In genomic region chr2:18362696-18363095, GRCh38 we compare ENCODE assay signal across 21 cellular contexts.
DNase-seq lines count a peak whose midpoint lies in the region; ATAC-seq, FAIRE-seq and TF ChIP-seq lines count a peak whose summit lies in the region.
"Had no signal": no experiment of that assay in that cellular context is flagged by ENCODE, and none has a peak within 500 bp of the region (broad histone marks: within the 10 kb centered on the region; RNA-seq: fewer than 3 reads in every experiment).

No MANE protein-coding gene starts in this region.

- no peak overlapping the region for H3K4me2 ChIP-seq in endothelial cell of umbilical vein (ENCODE audit: insufficient read depth, low read length)

- no peak for FAIRE-seq in endothelial cell of umbilical vein (lab: Jason Lieb, UNC)
- FAIRE-seq: small intestine had no signal

- H3K4me1 ChIP-seq in endothelial cell of umbilical vein (ENCODE audit: control insufficient read depth, extremely low read depth, insufficient read depth, low read length) (no peaks in the 10 kb centered on the region), right atrium auricular region (no peaks in the 10 kb centered on the region)
- H3K4me1 ChIP-seq: BE2C, breast epithelium had no signal

- H3K4me3 ChIP-seq in AG10803 (ENCODE audit: low read length), result no peak overlapping the region
- H3K4me3 ChIP-seq in MG63, result no peak overlapping the region
- H3K4me3 ChIP-seq in endothelial cell of umbilical vein (replicated peaks in 1 of 3; ENCODE audit: insufficient read depth in 1 of 3, low read depth in 1 of 3, low read length in 3 of 3), result no peak overlapping the region
- no peak overlapping the region for H3K4me3 ChIP-seq in right atrium auricular region
- H3K4me3 ChIP-seq: breast epithelium, ovary had no signal

- H3K9ac ChIP-seq in endothelial cell of umbilical vein (replicated peaks; ENCODE audit: extremely low read depth, insufficient read depth, low read length), result no peak overlapping the region

- CTCF ChIA-PET in endothelial cell of umbilical vein (lab: Charles Lee), result no interaction called here

- H3K36me3 ChIP-seq in MG63 (no peaks in the 10 kb centered on the region), endothelial cell of umbilical vein (ENCODE audit: control insufficient read depth in 2 of 2, extremely low read depth in 1 of 2, insufficient read depth in 2 of 2, low read length in 2 of 2) (no peaks in the 10 kb centered on the region), right atrium auricular region (no peaks in the 10 kb centered on the region)
- H3K36me3 ChIP-seq: BE2C, breast epithelium, ovary had no signal

- BruUV-seq in endothelial cell of umbilical vein (replicated peaks; lab: Mats Ljungman, UMichigan), result no TSS peak

- POLR2A ChIA-PET in endothelial cell of umbilical vein (lab: Charles Lee), result no interaction called here

- TF ChIP-seq CTCF in AG10803 (conservative IDR thresholded peaks at IDR 0.05; ENCODE audit: low read length) (no peak), endothelial cell of umbilical vein (IDR thresholded peaks at IDR 0.05; ENCODE audit: extremely low read depth in 1 of 2, insufficient read depth in 1 of 2, low read depth in 1 of 2, low read length in 2 of 2) (no peak), right atrium auricular region (IDR thresholded peaks at IDR 0.05) (no peak)

- dilution Hi-C loops in endothelial cell of umbilical vein (cut with MboI; ENCODE audit: extremely low pct_ligation_motif_present, low sequenced_read_pairs), result no loop called here

- no peak for TF ChIP-seq POLR2A in endothelial cell of umbilical vein (IDR thresholded peaks at IDR 0.05; ENCODE audit: low read depth, low read length)

- no peak for ATAC-seq in left lobe of liver
- no peak for ATAC-seq in left colon
- ATAC-seq: activated T-cell treated with anti-CD3 and anti-CD28 coated beads, Interleukin-2, amount 50 U/mL, for 4 hours; T-cell had no signal

- H3K27ac ChIP-seq in endothelial cell of umbilical vein (ENCODE audit: insufficient read depth, low read depth, low read length), result no peak overlapping the region
- no peak overlapping the region for H3K27ac ChIP-seq in right atrium auricular region
- H3K27ac ChIP-seq: breast epithelium, ovary, RWPE1 had no signal

- intact Hi-C loops in endothelial cell of umbilical vein (cut with micrococcal nuclease), result no loop called here
- intact Hi-C loops in left colon (cut with DNase I, micrococcal nuclease), result no loop called here

- H3K9me3 ChIP-seq in MG63 (no peaks in the 10 kb centered on the region), endothelial cell of umbilical vein (replicated peaks; ENCODE audit: control insufficient read depth, insufficient read depth, low read length) (no peaks in the 10 kb centered on the region), right atrium auricular region (no peaks in the 10 kb centered on the region)
- H3K9me3 ChIP-seq: BE2C, breast epithelium, ovary had no signal

- no peak overlapping the region for H2AFZ ChIP-seq in endothelial cell of umbilical vein (ENCODE audit: low read depth, low read length)

- H3K79me2 ChIP-seq in endothelial cell of umbilical vein (ENCODE audit: control insufficient read depth, insufficient read depth, low read length), result no peaks in the 10 kb centered on the region

- H3K27me3 ChIP-seq in MG63 (no peaks in the 10 kb centered on the region), endothelial cell of umbilical vein (ENCODE audit: control insufficient read depth in 2 of 2, insufficient read depth in 2 of 2, low read length in 2 of 2) (no peaks in the 10 kb centered on the region), right atrium auricular region (no peaks in the 10 kb centered on the region)
- H3K27me3 ChIP-seq: BE2C, breast epithelium, ovary had no signal

- H3K9me1 ChIP-seq in endothelial cell of umbilical vein (replicated peaks; ENCODE audit: control insufficient read depth, extremely low read depth, insufficient read depth, low read length), result no peaks in the 10 kb centered on the region

- no peaks in the 10 kb centered on the region for H4K20me1 ChIP-seq in endothelial cell of umbilical vein (replicated peaks; ENCODE audit: control insufficient read depth, extremely low read depth, insufficient read depth, low read length)

- DNase-seq in AG10803 (ENCODE audit: low read depth) (peak; percentile 74), MG63 (peak; percentile 51), endothelial cell of umbilical vein (ENCODE audit: low read depth, low spot score) (no peak), myocyte (ENCODE audit: low read depth) (peak; percentile 48), left lobe of liver (ENCODE audit: low spot score) (no peak), left colon (no peak), T-helper 2 cell (no peak), right atrium auricular region (ENCODE audit: low spot score) (no peak)
- DNase-seq: activated CD4-positive, alpha-beta memory T cell treated with anti-CD3 and anti-CD28 coated beads, Interleukin-2, amount 10 ng/mL, durations not matched to agents 7 days and 5 days; activated naive CD4-positive, alpha-beta T cell treated with anti-CD3 and anti-CD28 coated beads, Interleukin-2, amount 50 U/mL, for 16 hours; activated T-cell treated with anti-CD3 and anti-CD28 coated beads, Interleukin-2, amount 50 U/mL, for 4 hours; BE2C; DMS 273 treated with DMSO at 0.1 percent for 48 hours; Karpas-422; ovary; small intestine; stimulated activated CD4-positive, alpha-beta T cell treated with anti-CD3 and anti-CD28 coated beads, Interleukin-4, amount 100 ng/mL, for 4 hours; stimulated activated CD8-positive, alpha-beta memory T cell treated with anti-CD3 and anti-CD28 coated beads, Interleukin-4, amount 100 ng/mL, for 48 hours; T-cell had no signal

TF ChIP-seq in endothelial cell of umbilical vein, 7 proteins besides CTCF, POLR2A, EP300 and RAD21:
- TF ChIP-seq FOS (IDR thresholded peaks at IDR 0.05; ENCODE audit: borderline replicate concordance, insufficient read depth, low read length), result peak; percentile 33
- no peak for TF ChIP-seq JUN (IDR thresholded peaks at IDR 0.05; ENCODE audit: borderline replicate concordance, insufficient read depth, insufficient read length, low read depth)

Comparison
In these comparisons a context has a peak if more than half of its experiments do, and no peak if none do; other contexts are left out.
1. DNase-seq: peak in AG10803 (single experiment), MG63 (single experiment) and myocyte (single experiment); none in endothelial cell of umbilical vein (single experiment), left lobe of liver (single experiment), left colon (0 of 2), T-helper 2 cell (0 of 5) and right atrium auricular region (single experiment).